In genomic region chr18:74530584-74530862, GRCh38 we compare ENCODE assay signal across 1 cellular context.
TF ChIP-seq lines count a peak whose summit lies in the region.

No MANE protein-coding gene starts in this region.

TF ChIP-seq in HepG2, 621 proteins besides CTCF, POLR2A, EP300 and RAD21 (continued from another document):
- TF ChIP-seq, protein P1, sequence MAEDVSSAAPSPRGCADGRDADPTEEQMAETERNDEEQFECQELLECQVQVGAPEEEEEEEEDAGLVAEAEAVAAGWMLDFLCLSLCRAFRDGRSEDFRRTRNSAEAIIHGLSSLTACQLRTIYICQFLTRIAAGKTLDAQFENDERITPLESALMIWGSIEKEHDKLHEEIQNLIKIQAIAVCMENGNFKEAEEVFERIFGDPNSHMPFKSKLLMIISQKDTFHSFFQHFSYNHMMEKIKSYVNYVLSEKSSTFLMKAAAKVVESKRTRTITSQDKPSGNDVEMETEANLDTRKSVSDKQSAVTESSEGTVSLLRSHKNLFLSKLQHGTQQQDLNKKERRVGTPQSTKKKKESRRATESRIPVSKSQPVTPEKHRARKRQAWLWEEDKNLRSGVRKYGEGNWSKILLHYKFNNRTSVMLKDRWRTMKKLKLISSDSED (CRISPR knock-in tag; IDR thresholded peaks at IDR 0.05), result no peak
- TF ChIP-seq ZMYM4 (CRISPR knock-in tag; IDR thresholded peaks at IDR 0.05) (no peak), GMEB1 (CRISPR knock-in tag; IDR thresholded peaks at IDR 0.05; ENCODE audit: borderline replicate concordance) (no peak), ZBTB37 (CRISPR knock-in tag; IDR thresholded peaks at IDR 0.05) (no peak), ZFP41 (CRISPR knock-in tag; IDR thresholded peaks at IDR 0.05; ENCODE audit: borderline replicate concordance) (no peak), SPEN (CRISPR knock-in tag; IDR thresholded peaks at IDR 0.05; ENCODE audit: low read depth) (no peak), ARNTL (CRISPR knock-in tag; IDR thresholded peaks at IDR 0.05) (no peak), JUND (CRISPR knock-in tag; IDR thresholded peaks at IDR 0.05) (no peak), GATAD2A (CRISPR knock-in tag; IDR thresholded peaks at IDR 0.05) (no peak), ZNF724P (CRISPR knock-in tag; IDR thresholded peaks at IDR 0.05; ENCODE audit: borderline replicate concordance) (no peak), ZFP36 (IDR thresholded peaks at IDR 0.05; ENCODE audit: borderline replicate concordance, low read depth, low read length, partially characterized antibody) (no peak), ZNF563 (CRISPR knock-in tag; IDR thresholded peaks at IDR 0.05) (no peak), EZH2 (conservative IDR thresholded peaks at IDR 0.05; ENCODE audit: low read depth, low read length) (no peak), MAFG (CRISPR knock-in tag; IDR thresholded peaks at IDR 0.05) (no peak)
- TF ChIP-seq, protein P2, sequence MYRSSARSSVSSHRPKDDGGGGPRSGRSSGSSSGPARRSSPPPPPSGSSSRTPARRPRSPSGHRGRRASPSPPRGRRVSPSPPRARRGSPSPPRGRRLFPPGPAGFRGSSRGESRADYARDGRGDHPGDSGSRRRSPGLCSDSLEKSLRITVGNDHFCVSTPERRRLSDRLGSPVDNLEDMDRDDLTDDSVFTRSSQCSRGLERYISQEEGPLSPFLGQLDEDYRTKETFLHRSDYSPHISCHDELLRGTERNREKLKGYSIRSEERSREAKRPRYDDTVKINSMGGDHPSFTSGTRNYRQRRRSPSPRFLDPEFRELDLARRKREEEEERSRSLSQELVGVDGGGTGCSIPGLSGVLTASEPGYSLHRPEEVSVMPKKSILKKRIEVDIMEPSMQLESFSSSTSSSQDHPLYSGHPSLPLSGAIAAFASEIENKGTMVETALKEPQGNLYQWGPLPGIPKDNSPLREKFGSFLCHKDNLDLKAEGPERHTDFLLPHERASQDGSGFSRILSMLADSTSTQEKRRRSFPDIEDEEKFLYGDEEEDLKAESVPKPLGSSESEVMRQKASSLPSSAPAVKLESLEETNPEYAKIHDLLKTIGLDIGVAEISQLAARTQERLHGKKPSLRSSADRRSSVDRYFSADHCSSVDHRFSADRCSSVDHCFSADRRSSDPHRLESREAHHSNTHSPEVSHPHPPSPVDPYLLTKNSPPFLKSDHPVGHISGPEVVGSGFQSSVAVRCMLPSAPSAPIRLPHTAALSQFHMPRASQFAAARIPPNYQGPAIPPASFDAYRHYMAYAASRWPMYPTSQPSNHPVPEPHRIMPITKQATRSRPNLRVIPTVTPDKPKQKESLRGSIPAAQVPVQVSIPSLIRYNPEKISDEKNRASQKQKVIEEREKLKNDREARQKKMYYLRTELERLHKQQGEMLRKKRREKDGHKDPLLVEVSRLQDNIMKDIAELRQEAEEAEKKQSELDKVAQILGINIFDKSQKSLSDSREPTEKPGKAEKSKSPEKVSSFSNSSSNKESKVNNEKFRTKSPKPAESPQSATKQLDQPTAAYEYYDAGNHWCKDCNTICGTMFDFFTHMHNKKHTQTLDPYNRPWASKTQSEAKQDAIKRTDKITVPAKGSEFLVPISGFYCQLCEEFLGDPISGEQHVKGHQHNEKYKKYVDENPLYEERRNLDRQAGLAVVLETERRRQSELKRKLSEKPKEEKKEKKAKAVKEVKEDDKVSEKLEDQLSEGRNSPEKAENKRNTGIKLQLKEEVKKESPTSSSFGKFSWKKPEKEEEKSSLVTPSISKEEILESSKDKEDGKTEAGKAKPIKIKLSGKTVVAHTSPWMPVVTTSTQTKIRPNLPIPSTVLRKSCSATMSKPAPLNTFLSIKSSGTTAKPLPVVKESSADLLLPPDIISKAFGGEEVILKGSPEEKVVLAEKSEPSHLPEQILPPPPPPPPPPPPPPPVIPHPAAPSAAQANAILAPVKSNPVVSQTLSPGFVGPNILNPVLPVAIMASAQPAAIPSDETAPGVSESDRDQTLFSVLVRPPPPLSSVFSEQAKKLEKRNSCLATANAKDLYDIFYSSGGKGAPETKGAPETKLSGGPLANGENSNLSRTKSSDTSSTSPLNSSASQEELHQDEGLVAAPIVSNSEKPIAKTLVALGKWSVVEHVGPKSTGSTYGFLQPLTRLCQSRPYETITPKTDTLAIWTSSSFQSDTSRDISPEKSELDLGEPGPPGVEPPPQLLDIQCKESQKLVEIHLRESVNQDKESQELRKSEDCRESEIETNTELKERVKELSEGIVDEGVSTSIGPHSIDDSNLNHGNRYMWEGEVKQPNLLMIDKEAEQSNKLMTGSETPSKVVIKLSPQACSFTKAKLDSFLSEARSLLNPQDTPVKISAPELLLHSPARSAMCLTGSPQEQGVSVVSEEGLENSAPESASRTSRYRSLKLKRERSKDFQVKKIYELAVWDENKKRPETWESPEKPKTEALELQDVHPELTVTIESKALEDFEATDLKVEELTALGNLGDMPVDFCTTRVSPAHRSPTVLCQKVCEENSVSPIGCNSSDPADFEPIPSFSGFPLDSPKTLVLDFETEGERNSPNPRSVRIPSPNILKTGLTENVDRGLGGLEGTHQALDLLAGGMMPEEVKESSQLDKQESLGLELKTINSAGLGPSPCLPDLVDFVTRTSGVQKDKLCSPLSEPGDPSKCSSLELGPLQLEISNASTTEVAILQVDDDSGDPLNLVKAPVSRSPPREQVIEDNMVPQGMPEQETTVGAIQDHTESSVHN (CRISPR knock-in tag; IDR thresholded peaks at IDR 0.05), result no peak
